ENCODE assay signal across 3 cellular contexts in genomic region chr10:67699613-67700270, GRCh38. TPM values are rescaled to one million over a fixed set of nuclear protein-coding genes. Genes with fewer than 3 reads are reported as not detected.
"Had no signal": no experiment of that assay in that cellular context is flagged by ENCODE, and none has a peak within 500 bp of the region (broad histone marks: within the 10 kb centered on the region; RNA-seq: fewer than 3 reads in every experiment).

No MANE protein-coding gene starts in this region.

RNA-seq across cellular contexts. Expression of gene CTNNA3, which starts 3.7 kb away (rescaled TPM):
- total RNA-seq: GM23248, H4, HFFc6 had no signal
- polyA plus RNA-seq: GM23248 had no signal
